In the genomic region with DNA sequence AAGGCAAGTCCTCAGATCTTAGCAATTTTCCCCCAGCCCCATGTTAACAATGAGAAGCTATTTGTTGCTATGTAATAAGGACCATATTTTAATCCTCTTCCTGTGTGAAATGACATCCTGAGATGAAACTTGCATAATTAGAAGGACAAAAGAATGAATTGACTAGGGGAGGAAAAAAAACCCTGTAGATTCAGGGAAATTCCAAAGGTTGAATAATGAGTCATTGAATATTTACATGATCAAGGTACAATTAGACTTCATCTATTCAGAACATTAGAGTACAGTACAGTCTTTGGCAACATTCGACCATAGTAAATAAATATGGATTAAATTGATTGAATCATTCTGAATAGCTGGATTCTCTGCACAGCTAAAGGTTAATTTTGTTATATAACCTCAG, we compare ENCODE assay signal across 1 cellular context.
TF ChIP-seq lines count a peak whose summit lies in the region.

No MANE protein-coding gene starts in this region.

TF ChIP-seq in HepG2, 621 proteins besides CTCF, POLR2A, EP300 and RAD21 (continued from another document):
- TF ChIP-seq ZNF136 (CRISPR knock-in tag; IDR thresholded peaks at IDR 0.05; ENCODE audit: low read depth) (no peak), KDM1A (CRISPR knock-in tag; IDR thresholded peaks at IDR 0.05) (no peak), ZNF24 (IDR thresholded peaks at IDR 0.05) (no peak), KAT7 (CRISPR knock-in tag; IDR thresholded peaks at IDR 0.05; ENCODE audit: borderline replicate concordance) (no peak), MIXL1 (CRISPR knock-in tag; IDR thresholded peaks at IDR 0.05) (peak; percentile 67), ZNF205 (CRISPR knock-in tag; IDR thresholded peaks at IDR 0.05) (no peak), PHF8 (CRISPR knock-in tag; IDR thresholded peaks at IDR 0.05) (no peak), ZNF20 (CRISPR knock-in tag; IDR thresholded peaks at IDR 0.05) (no peak), PLRG1 (conservative IDR thresholded peaks at IDR 0.05) (no peak), SUZ12 (IDR thresholded peaks at IDR 0.05; ENCODE audit: low read depth, low read length) (no peak), KLF9 (CRISPR knock-in tag; IDR thresholded peaks at IDR 0.05; ENCODE audit: low read depth) (no peak), ZNF746 (CRISPR knock-in tag; IDR thresholded peaks at IDR 0.05) (no peak), RFX1 (IDR thresholded peaks at IDR 0.05) (no peak), ZC3H4 (CRISPR knock-in tag; IDR thresholded peaks at IDR 0.05; ENCODE audit: borderline replicate concordance) (no peak), ZNF749 (CRISPR knock-in tag; IDR thresholded peaks at IDR 0.05; ENCODE audit: borderline replicate concordance) (no peak), U2AF2 (IDR thresholded peaks at IDR 0.05; ENCODE audit: low read depth, low read length) (no peak), RORA (CRISPR knock-in tag; IDR thresholded peaks at IDR 0.05) (no peak)
- TF ChIP-seq, protein P1, sequence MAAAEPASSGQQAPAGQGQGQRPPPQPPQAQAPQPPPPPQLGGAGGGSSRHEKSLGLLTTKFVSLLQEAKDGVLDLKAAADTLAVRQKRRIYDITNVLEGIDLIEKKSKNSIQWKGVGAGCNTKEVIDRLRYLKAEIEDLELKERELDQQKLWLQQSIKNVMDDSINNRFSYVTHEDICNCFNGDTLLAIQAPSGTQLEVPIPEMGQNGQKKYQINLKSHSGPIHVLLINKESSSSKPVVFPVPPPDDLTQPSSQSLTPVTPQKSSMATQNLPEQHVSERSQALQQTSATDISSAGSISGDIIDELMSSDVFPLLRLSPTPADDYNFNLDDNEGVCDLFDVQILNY (CRISPR knock-in tag; conservative IDR thresholded peaks at IDR 0.05) = no peak
- TF ChIP-seq, protein P2, sequence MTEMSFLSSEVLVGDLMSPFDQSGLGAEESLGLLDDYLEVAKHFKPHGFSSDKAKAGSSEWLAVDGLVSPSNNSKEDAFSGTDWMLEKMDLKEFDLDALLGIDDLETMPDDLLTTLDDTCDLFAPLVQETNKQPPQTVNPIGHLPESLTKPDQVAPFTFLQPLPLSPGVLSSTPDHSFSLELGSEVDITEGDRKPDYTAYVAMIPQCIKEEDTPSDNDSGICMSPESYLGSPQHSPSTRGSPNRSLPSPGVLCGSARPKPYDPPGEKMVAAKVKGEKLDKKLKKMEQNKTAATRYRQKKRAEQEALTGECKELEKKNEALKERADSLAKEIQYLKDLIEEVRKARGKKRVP (CRISPR knock-in tag; IDR thresholded peaks at IDR 0.05) = no peak
- TF ChIP-seq, protein P3, sequence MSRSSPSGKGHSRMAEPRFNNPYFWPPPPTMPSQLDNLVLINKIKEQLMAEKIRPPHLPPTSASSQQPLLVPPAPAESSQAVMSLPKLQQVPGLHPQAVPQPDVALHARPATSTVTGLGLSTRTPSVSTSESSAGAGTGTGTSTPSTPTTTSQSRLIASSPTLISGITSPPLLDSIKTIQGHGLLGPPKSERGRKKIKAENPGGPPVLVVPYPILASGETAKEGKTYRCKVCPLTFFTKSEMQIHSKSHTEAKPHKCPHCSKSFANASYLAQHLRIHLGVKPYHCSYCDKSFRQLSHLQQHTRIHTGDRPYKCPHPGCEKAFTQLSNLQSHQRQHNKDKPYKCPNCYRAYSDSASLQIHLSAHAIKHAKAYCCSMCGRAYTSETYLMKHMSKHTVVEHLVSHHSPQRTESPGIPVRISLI (CRISPR knock-in tag; IDR thresholded peaks at IDR 0.05; ENCODE audit: borderline replicate concordance) = peak; percentile 91
